Comparison of ENCODE assay signal across 26 cellular contexts in genomic region chr12:42766754-42767153, GRCh38.
DNase-seq lines count a peak whose midpoint lies in the region; ATAC-seq, FAIRE-seq and TF ChIP-seq lines count a peak whose summit lies in the region.
"Had no signal": no experiment of that assay in that cellular context is flagged by ENCODE, and none has a peak within 500 bp of the region (broad histone marks: within the 10 kb centered on the region; RNA-seq: fewer than 3 reads in every experiment).

No MANE protein-coding gene starts in this region.

- CTCF ChIA-PET in OCI-LY7 (lab: Charles Lee; ENCODE audit: unreplicated experiment): no interaction called here

- FAIRE-seq in GM18507 (lab: Jason Lieb, UNC) (peak; percentile 18), GM19239 (lab: Jason Lieb, UNC) (peak; percentile 79)
- FAIRE-seq: GM12892 had no signal

- H2AFZ ChIP-seq in OCI-LY7 (ENCODE audit: low read length): no peak overlapping the region
- H2AFZ ChIP-seq: GM23248 had no signal

- H3K9ac ChIP-seq in mesendoderm (ENCODE audit: low read length): no peak overlapping the region
- H3K9ac ChIP-seq: BLaER1, GM23248 had no signal

- H3K27ac ChIP-seq in mesendoderm (ENCODE audit: low read depth, low read length) (no peak overlapping the region), OCI-LY7 (ENCODE audit: low read depth, low read length, poor library complexity, severe bottlenecking) (no peak overlapping the region)
- H3K27ac ChIP-seq: BLaER1, GM23248, HL-60 had no signal

- WGBS in mesendoderm (ENCODE audit: extremely low coverage, insufficient coverage, low lambda C conversion rate): no CpG with 5 or more reads among the region's 4 CpGs

- POLR2A ChIA-PET in OCI-LY7 (lab: Charles Lee): no interaction called here

- H3K56ac ChIP-seq in mesendoderm (ENCODE audit: low read length): no peak overlapping the region

- H3K4me2 ChIP-seq in mesendoderm (ENCODE audit: low read length): no peak overlapping the region
- no peak overlapping the region for H3K4me2 ChIP-seq in OCI-LY7 (ENCODE audit: low read length)
- H3K4me2 ChIP-seq: BLaER1 had no signal

- no peaks in the 10 kb centered on the region for H4K20me1 ChIP-seq in OCI-LY7 (ENCODE audit: insufficient read depth, low read length)
- H4K20me1 ChIP-seq: BLaER1 had no signal

- no peaks in the 10 kb centered on the region for H3K9me2 ChIP-seq in OCI-LY7 (ENCODE audit: insufficient read depth, low read length)

- no peak overlapping the region for H2BK120ac ChIP-seq in mesendoderm (ENCODE audit: low read depth, low read length)

- no peak overlapping the region for H3K4ac ChIP-seq in mesendoderm (ENCODE audit: low read depth, low read length)

- no peak for DNase-seq in GM18507 (ENCODE audit: extremely low spot score, insufficient read length, low read depth)
- no peak for DNase-seq in GM19239 (ENCODE audit: insufficient read length, low spot score)
- DNase-seq in mesendoderm: no peak
- no peak for DNase-seq in MG63
- no peak for DNase-seq in OCI-LY7 (ENCODE audit: low spot score)
- DNase-seq in NCI-H2196 treated with DMSO at 0.1 percent for 48 hours (lab: John Stamatoyannopoulos, UW; ENCODE audit: unreplicated experiment): no peak
- DNase-seq: CD4-positive, CD25-positive, alpha-beta regulatory T cell; DMS153; DND-41; GM23248; HFFc6; NCI-H1105 treated with DMSO at 0.1 percent for 48 hours; NCI-H146; NCI-H2029; NCI-H446 treated with DMSO at 0.1 percent for 48 hours; NCI-H526; NCI-H82; NK-92 treated with Interleukin-12 subunit alpha and Interleukin-12 subunit beta, amount 100 ng/mL, for 24 hours; RPMI8226; SHP77; T-cell had no signal

- intact Hi-C loops in OCI-LY7 (cut with micrococcal nuclease; ENCODE audit: unreplicated experiment): no loop called here

- H3K23ac ChIP-seq in mesendoderm (ENCODE audit: low read length): no peak overlapping the region

- H3K18ac ChIP-seq in mesendoderm (ENCODE audit: low read length): peak overlapping the region; percentile 84

- ATAC-seq in HG03460 (IDR thresholded peaks at IDR 0.05; ENCODE audit: unreplicated experiment): peak; percentile 53
- ATAC-seq: T-cell had no signal

- no peaks in the 10 kb centered on the region for H3K79me1 ChIP-seq in mesendoderm (ENCODE audit: low read length)

- H2AK5ac ChIP-seq in mesendoderm (ENCODE audit: low read length): no peak overlapping the region

- no peak for TF ChIP-seq CTCF in OCI-LY7 (conservative IDR thresholded peaks at IDR 0.05; ENCODE audit: low read length)

- H3K36me3 ChIP-seq in mesendoderm (ENCODE audit: control insufficient read depth, insufficient read depth, low read length) (no peaks in the 10 kb centered on the region), MG63 (no peaks in the 10 kb centered on the region), OCI-LY7 (ENCODE audit: insufficient read depth, low read length) (no peaks in the 10 kb centered on the region)
- H3K36me3 ChIP-seq: BLaER1, HAP-1 had no signal

- H4K5ac ChIP-seq in mesendoderm (ENCODE audit: low read length): no peak overlapping the region

- peaks cover 6% of the 10 kb centered on the region for H3K4me1 ChIP-seq in mesendoderm (ENCODE audit: control insufficient read depth, low read depth, low read length)
- no peaks in the 10 kb centered on the region for H3K4me1 ChIP-seq in OCI-LY7 (ENCODE audit: insufficient read depth, low read length, poor library complexity, severe bottlenecking)
- H3K4me1 ChIP-seq: BLaER1, HAP-1 had no signal

- H2BK5ac ChIP-seq in mesendoderm (ENCODE audit: low read length): no peak overlapping the region

- BruUV-seq in OCI-LY7 (replicated peaks; lab: Mats Ljungman, UMichigan): no TSS peak

- no peaks in the 10 kb centered on the region for H3K79me2 ChIP-seq in mesendoderm (ENCODE audit: control insufficient read depth, insufficient read depth, low read length)
- H3K79me2 ChIP-seq in OCI-LY7 (ENCODE audit: insufficient read depth, low read depth, low read length): no peaks in the 10 kb centered on the region

- no peaks in the 10 kb centered on the region for H3K9me3 ChIP-seq in MG63
- no peaks in the 10 kb centered on the region for H3K9me3 ChIP-seq in OCI-LY7 (ENCODE audit: low read length)
- H3K9me3 ChIP-seq: BLaER1, HAP-1 had no signal

- H3K4me3 ChIP-seq in mesendoderm (ENCODE audit: low read length): no peak overlapping the region
- no peak overlapping the region for H3K4me3 ChIP-seq in MG63
- no peak overlapping the region for H3K4me3 ChIP-seq in OCI-LY7 (ENCODE audit: low read depth, low read length, poor library complexity, severe bottlenecking)
- H3K4me3 ChIP-seq: BLaER1, GM23248, HAP-1 had no signal

- H3K27me3 ChIP-seq in mesendoderm (ENCODE audit: insufficient read depth, low read length, poor library complexity) (no peaks in the 10 kb centered on the region), MG63 (no peaks in the 10 kb centered on the region)
- H3K27me3 ChIP-seq: BLaER1 had no signal

- H4K8ac ChIP-seq in mesendoderm (ENCODE audit: low read depth, low read length): no peak overlapping the region

- H2BK15ac ChIP-seq in mesendoderm (replicated peaks; ENCODE audit: low read depth): no peak overlapping the region
